1 cellular context compared by ENCODE assay signal in the genomic region with DNA sequence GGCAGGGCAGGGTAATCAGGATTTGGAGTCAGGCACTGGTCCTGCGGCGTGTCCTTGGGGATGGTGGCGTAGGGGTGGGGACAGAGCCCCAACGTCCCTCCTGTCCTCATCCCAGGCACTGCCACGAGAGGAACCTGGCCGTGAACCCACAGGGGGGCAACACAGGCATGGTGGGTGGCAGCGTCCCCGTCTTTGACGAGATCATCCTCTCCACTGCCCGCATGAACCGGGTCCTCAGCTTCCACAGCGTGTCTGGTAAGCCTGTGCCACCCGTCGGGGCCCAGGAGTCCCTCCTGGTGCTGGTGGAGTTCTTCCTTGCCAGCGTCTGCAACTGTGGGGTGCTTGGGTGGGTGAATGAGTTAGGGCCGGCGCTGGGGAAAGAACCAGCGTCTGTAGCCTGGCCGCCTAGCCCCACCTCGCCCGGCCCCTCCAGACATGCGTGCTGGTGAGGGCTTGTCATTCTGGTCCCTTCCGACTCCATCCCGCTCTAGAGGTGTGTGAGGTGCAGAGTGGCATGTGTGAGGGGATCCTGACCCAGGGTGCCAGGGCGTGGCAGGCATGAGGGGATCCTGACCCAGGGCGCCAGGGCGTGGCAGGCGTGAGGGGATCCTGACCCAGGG.
TF ChIP-seq lines count a peak whose summit lies in the region.

No MANE protein-coding gene starts in this region.

TF ChIP-seq in HepG2, 621 proteins besides CTCF, POLR2A, EP300 and RAD21:
- TF ChIP-seq PCBP1 (IDR thresholded peaks at IDR 0.05; ENCODE audit: borderline replicate concordance, low read depth, low read length) (0 out of 2 replicates have a peak, but pooled peaks have one; percentile 26), ZNF598 (CRISPR knock-in tag; IDR thresholded peaks at IDR 0.05; ENCODE audit: borderline replicate concordance) (no peak), KDM5A (IDR thresholded peaks at IDR 0.05; ENCODE audit: borderline replicate concordance, low read length) (no peak), MEF2D (CRISPR knock-in tag; IDR thresholded peaks at IDR 0.05) (no peak), ARNT2 (CRISPR knock-in tag; IDR thresholded peaks at IDR 0.05; ENCODE audit: low read depth) (no peak), GABPB1 (CRISPR knock-in tag; IDR thresholded peaks at IDR 0.05) (no peak), AGO2 (optimal IDR thresholded peaks at IDR 0.05; ENCODE audit: low read depth, low read length) (peak; percentile 1), ZNF761 (CRISPR knock-in tag; conservative IDR thresholded peaks at IDR 0.05) (no peak), ZNF891 (CRISPR knock-in tag; IDR thresholded peaks at IDR 0.05) (no peak), U2AF2 (IDR thresholded peaks at IDR 0.05; ENCODE audit: low read depth, low read length) (no peak)
- TF ChIP-seq, protein P1, sequence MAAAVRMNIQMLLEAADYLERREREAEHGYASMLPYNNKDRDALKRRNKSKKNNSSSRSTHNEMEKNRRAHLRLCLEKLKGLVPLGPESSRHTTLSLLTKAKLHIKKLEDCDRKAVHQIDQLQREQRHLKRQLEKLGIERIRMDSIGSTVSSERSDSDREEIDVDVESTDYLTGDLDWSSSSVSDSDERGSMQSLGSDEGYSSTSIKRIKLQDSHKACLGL (CRISPR knock-in tag; IDR thresholded peaks at IDR 0.05): no peak
TF ChIP-seq in HepG2: peak in this region for 2.
